17 cellular contexts compared by ENCODE assay signal in the genomic region with DNA sequence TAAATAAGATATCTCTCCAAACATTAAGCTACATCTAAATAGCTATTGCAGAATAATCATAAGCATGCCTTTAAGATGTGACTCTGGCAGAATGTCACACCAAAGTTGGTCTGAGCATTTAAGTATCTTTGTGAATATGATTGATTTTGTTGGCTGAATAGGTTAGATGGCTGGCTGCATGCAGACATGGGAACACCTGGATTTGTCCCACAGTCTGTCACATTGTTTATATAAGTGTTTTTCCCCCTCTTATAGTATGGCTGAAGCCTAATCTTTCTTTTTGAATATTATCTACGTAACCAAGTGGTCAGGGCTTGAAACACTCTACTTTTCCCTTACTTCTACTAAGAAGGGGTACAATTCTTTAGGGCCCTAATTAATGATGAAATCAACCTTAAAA. TPM values are rescaled to one million over a fixed set of nuclear protein-coding genes. Genes with fewer than 3 reads are reported as not detected.
A peak's percentile ranks its signal among the peaks of the same experiment; 100 is the strongest.
DNase-seq lines count a peak whose midpoint lies in the region; ATAC-seq and TF ChIP-seq lines count a peak whose summit lies in the region.
"Had no signal": no experiment of that assay in that cellular context is flagged by ENCODE, and none has a peak within 500 bp of the region (broad histone marks: within the 10 kb centered on the region; RNA-seq: fewer than 3 reads in every experiment).

No MANE protein-coding gene starts in this region.

- H3K4me3 ChIP-seq in body of pancreas = no peak overlapping the region
- H3K4me3 ChIP-seq: BLaER1 had no signal

- TF ChIP-seq CTCF in body of pancreas (IDR thresholded peaks at IDR 0.05) = no peak

- no peak for TF ChIP-seq POLR2A in body of pancreas (IDR thresholded peaks at IDR 0.05)

- CTCF ChIA-PET in activated CD4-positive, alpha-beta memory T cell treated with anti-CD3 and anti-CD28 coated beads for 36 hours (lab: Charles Lee) = interaction anchor here (0.6 kb wide), 1 partner anchor 130 kb away, joined by 4 read pairs; no protein-coding TSS in a partner anchor

- WGBS in body of pancreas, 2 donors = 29 to 55% methylated on average over 1 of the region's 1 CpG

- H3K4me3 Mint-ChIP-seq in activated CD4-positive, alpha-beta T cell treated with anti-CD3 and anti-CD28 coated beads, Interleukin-2, amount 10 ng/mL, durations not matched to agents 24 days and 14 days = no peak overlapping the region
- no peak overlapping the region for H3K4me3 Mint-ChIP-seq in activated CD4-positive, alpha-beta memory T cell treated with anti-CD3 and anti-CD28 coated beads for 36 hours
- H3K4me3 Mint-ChIP-seq: CD14-positive monocyte; CD4-positive, alpha-beta memory T cell; CD4-positive, CD25-positive, alpha-beta regulatory T cell; CD8-positive, alpha-beta memory T cell had no signal

- no peaks in the 10 kb centered on the region for H3K9me3 Mint-ChIP-seq in activated CD4-positive, alpha-beta T cell treated with anti-CD3 and anti-CD28 coated beads, Interleukin-2, amount 10 ng/mL, durations not matched to agents 24 days and 14 days
- peaks cover 5% of the 10 kb centered on the region for H3K9me3 Mint-ChIP-seq in activated CD4-positive, alpha-beta memory T cell treated with anti-CD3 and anti-CD28 coated beads for 36 hours

- ATAC-seq in body of pancreas = peak; percentile 86

- no peaks in the 10 kb centered on the region for H3K27me3 ChIP-seq in body of pancreas
- H3K27me3 ChIP-seq: BE2C, BLaER1 had no signal

- H3K4me1 Mint-ChIP-seq in activated CD4-positive, alpha-beta T cell treated with anti-CD3 and anti-CD28 coated beads, Interleukin-2, amount 10 ng/mL, durations not matched to agents 24 days and 14 days = no peaks in the 10 kb centered on the region
- no peaks in the 10 kb centered on the region for H3K4me1 Mint-ChIP-seq in activated CD4-positive, alpha-beta memory T cell treated with anti-CD3 and anti-CD28 coated beads for 36 hours (ENCODE audit: low read depth)
- H3K4me1 Mint-ChIP-seq: CD14-positive monocyte; CD4-positive, alpha-beta memory T cell; CD4-positive, CD25-positive, alpha-beta regulatory T cell; CD8-positive, alpha-beta memory T cell had no signal

- intact Hi-C loops in activated CD4-positive, alpha-beta T cell treated with anti-CD3 and anti-CD28 coated beads, Interleukin-2, amount 10 ng/mL, durations not matched to agents 24 days and 14 days (cut with micrococcal nuclease) = no loop called here
- intact Hi-C loops in body of pancreas (cut with DNase I) = no loop called here
- intact Hi-C loops in activated CD4-positive, alpha-beta memory T cell treated with anti-CD3 and anti-CD28 coated beads for 36 hours (cut with micrococcal nuclease) = no loop called here

- H3K9me3 ChIP-seq in body of pancreas = no peaks in the 10 kb centered on the region
- H3K9me3 ChIP-seq: BE2C, BLaER1 had no signal

- peaks cover 22% of the 10 kb centered on the region for H3K4me1 ChIP-seq in body of pancreas
- H3K4me1 ChIP-seq: BE2C, BLaER1 had no signal

- peak overlapping the region in 1 of 4 donors; percentile 18 for H3K27ac ChIP-seq in body of pancreas
- H3K27ac ChIP-seq: 22Rv1, BLaER1 had no signal

- peak; percentile 17 for DNase-seq in activated CD4-positive, alpha-beta T cell treated with anti-CD3 and anti-CD28 coated beads, Interleukin-2, amount 10 ng/mL, durations not matched to agents 24 days and 14 days
- no peak for DNase-seq in activated CD4-positive, alpha-beta T cell treated with anti-CD3 and anti-CD28 coated beads, Interleukin-2, amount 50 U/mL, for 48 hours
- peak; percentile 31 to 59 (median 50) for DNase-seq in body of pancreas
- DNase-seq in DMS 273 (lab: John Stamatoyannopoulos, UW; ENCODE audit: unreplicated experiment) = no peak
- DNase-seq in activated CD4-positive, alpha-beta memory T cell treated with anti-CD3 and anti-CD28 coated beads for 36 hours = no peak
- DNase-seq: ACHN; BE2C; C1 segment of cervical spinal cord; CD4-positive, alpha-beta memory T cell; CD4-positive, CD25-positive, alpha-beta regulatory T cell; CD8-positive, alpha-beta memory T cell; COR-L47; DMS79 treated with DMSO at 0.1 percent for 48 hours; GF-D8 had no signal

- H3K36me3 ChIP-seq in body of pancreas (replicated peaks in 1 of 2; ENCODE audit: insufficient read depth in 1 of 2, low read depth in 2 of 2) = no peaks in the 10 kb centered on the region
- H3K36me3 ChIP-seq: BE2C, BLaER1 had no signal

- H3K27me3 Mint-ChIP-seq in activated CD4-positive, alpha-beta T cell treated with anti-CD3 and anti-CD28 coated beads, Interleukin-2, amount 10 ng/mL, durations not matched to agents 24 days and 14 days = peaks cover 11% of the 10 kb centered on the region
- peaks cover 4% of the 10 kb centered on the region for H3K27me3 Mint-ChIP-seq in activated CD4-positive, alpha-beta memory T cell treated with anti-CD3 and anti-CD28 coated beads for 36 hours

- no peaks in the 10 kb centered on the region for H3K36me3 Mint-ChIP-seq in activated CD4-positive, alpha-beta T cell treated with anti-CD3 and anti-CD28 coated beads, Interleukin-2, amount 10 ng/mL, durations not matched to agents 24 days and 14 days (ENCODE audit: low read depth)
- no peaks in the 10 kb centered on the region for H3K36me3 Mint-ChIP-seq in activated CD4-positive, alpha-beta memory T cell treated with anti-CD3 and anti-CD28 coated beads for 36 hours
- H3K36me3 Mint-ChIP-seq: CD14-positive monocyte; CD4-positive, CD25-positive, alpha-beta regulatory T cell had no signal

- POLR2A ChIA-PET in activated CD4-positive, alpha-beta memory T cell treated with anti-CD3 and anti-CD28 coated beads for 36 hours (lab: Charles Lee) = no interaction called here

- no peak overlapping the region for H3K27ac Mint-ChIP-seq in activated CD4-positive, alpha-beta T cell treated with anti-CD3 and anti-CD28 coated beads, Interleukin-2, amount 10 ng/mL, durations not matched to agents 24 days and 14 days
- no peak overlapping the region for H3K27ac Mint-ChIP-seq in activated CD4-positive, alpha-beta memory T cell treated with anti-CD3 and anti-CD28 coated beads for 36 hours
- H3K27ac Mint-ChIP-seq: CD14-positive monocyte; CD4-positive, alpha-beta memory T cell; CD4-positive, CD25-positive, alpha-beta regulatory T cell; CD8-positive, alpha-beta memory T cell had no signal

RNA-seq across cellular contexts. Expression of gene PCSK1, which starts 36.2 kb away (rescaled TPM):
- total RNA-seq in activated CD4-positive, alpha-beta T cell treated with anti-CD3 and anti-CD28 coated beads, Interleukin-2, amount 10 ng/mL, durations not matched to agents 24 days and 14 days = not detected in 2 replicates
- total RNA-seq in body of pancreas = 1 to 10 TPM; 7.5 to 7.9 TPM
- not detected for total RNA-seq in activated CD4-positive, alpha-beta memory T cell treated with anti-CD3 and anti-CD28 coated beads for 36 hours
- total RNA-seq: CD4-positive, alpha-beta memory T cell; CD4-positive, CD25-positive, alpha-beta regulatory T cell; CD8-positive, alpha-beta memory T cell had no signal

Comparison
In these comparisons a context has a peak if more than half of its experiments do, and no peak if none do; other contexts are left out.
1. DNase-seq: peak in activated CD4-positive, alpha-beta T cell treated with anti-CD3 and anti-CD28 coated beads, Interleukin-2, amount 10 ng/mL, durations not matched to agents 24 days and 14 days (single experiment) and body of pancreas (4 of 4); none in activated CD4-positive, alpha-beta T cell treated with anti-CD3 and anti-CD28 coated beads, Interleukin-2, amount 50 U/mL, for 48 hours (0 of 2), DMS 273 (single experiment) and activated CD4-positive, alpha-beta memory T cell treated with anti-CD3 and anti-CD28 coated beads for 36 hours (single experiment).